21 cellular contexts compared by ENCODE assay signal in genomic region chr10:24249829-24250415, GRCh38. TPM values are rescaled to one million over a fixed set of nuclear protein-coding genes. Genes with fewer than 3 reads are reported as not detected.
DNase-seq lines count a peak whose midpoint lies in the region; ATAC-seq and TF ChIP-seq lines count a peak whose summit lies in the region.
"Had no signal": no experiment of that assay in that cellular context is flagged by ENCODE, and none has a peak within 500 bp of the region (broad histone marks: within the 10 kb centered on the region; RNA-seq: fewer than 3 reads in every experiment).

No MANE protein-coding gene starts in this region.

- H3K9ac ChIP-seq in SK-N-SH, result no peak overlapping the region

- H3K9me2 ChIP-seq in SK-N-SH, result no peaks in the 10 kb centered on the region

- H3K4me2 ChIP-seq in SK-N-SH, result no peak overlapping the region

- H3K36me3 Mint-ChIP-seq in activated T-helper 17 cell treated with anti-CD3 and anti-CD28 coated beads, Interleukin-2, amount 50 U/mL, for 72 hours (ENCODE audit: low read depth), result no peaks in the 10 kb centered on the region
- H3K36me3 Mint-ChIP-seq in nephron progenitor cell (ENCODE audit: low read depth) (peaks cover 10% of the 10 kb centered on the region), type B pancreatic cell (peaks cover 14% of the 10 kb centered on the region)
- H3K36me3 Mint-ChIP-seq: memory B cell had no signal

- H3K4me1 ChIP-seq in esophagus (ENCODE audit: control insufficient read depth in 2 of 2, insufficient read depth in 2 of 2, low read length in 1 of 2) (peaks cover 0 to 4% of the 10 kb centered on the region in 2 donors), SK-N-SH (ENCODE audit: control insufficient read depth in 1 of 2, insufficient read depth in 2 of 2, low read depth in 1 of 2, low read length in 1 of 2) (peaks cover 0 to 8% of the 10 kb centered on the region in 2 experiments; a peak in 1 of 4 replicates)
- H3K4me1 ChIP-seq: BE2C had no signal

- H3K4me3 Mint-ChIP-seq in activated T-helper 17 cell treated with anti-CD3 and anti-CD28 coated beads, Interleukin-2, amount 50 U/mL, for 72 hours, result no peak overlapping the region
- H3K4me3 Mint-ChIP-seq in nephron progenitor cell (no peak overlapping the region), type B pancreatic cell (peak overlapping the region; percentile 57)
- H3K4me3 Mint-ChIP-seq: memory B cell had no signal

- H3K27ac ChIP-seq in esophagus (ENCODE audit: low read depth in 2 of 2, low read length in 1 of 2) (peak overlapping the region; percentile 86 to 92), SK-N-SH (ENCODE audit: low read depth in 2 of 2, low read length in 1 of 2) (no peak overlapping the region)
- H3K27ac ChIP-seq: brain microvascular endothelial cell had no signal

- H3K27me3 Mint-ChIP-seq in activated T-helper 17 cell treated with anti-CD3 and anti-CD28 coated beads, Interleukin-2, amount 50 U/mL, for 72 hours, result peaks cover 10% of the 10 kb centered on the region
- H3K27me3 Mint-ChIP-seq in nephron progenitor cell (ENCODE audit: low read depth, poor library complexity), result peaks cover under 1% of the 10 kb centered on the region
- H3K27me3 Mint-ChIP-seq in type B pancreatic cell, result no peaks in the 10 kb centered on the region
- H3K27me3 Mint-ChIP-seq: memory B cell had no signal

- CTCF ChIA-PET in SK-N-SH (lab: Yijun Ruan, JAX), result interaction anchor here (1.2 kb wide), 1 partner anchor 10 kb away, joined by 3 read pairs; no protein-coding TSS in a partner anchor

- H4K20me1 ChIP-seq in SK-N-SH (ENCODE audit: insufficient read depth), result no peaks in the 10 kb centered on the region

- no peaks in the 10 kb centered on the region for H3K9me3 Mint-ChIP-seq in activated T-helper 17 cell treated with anti-CD3 and anti-CD28 coated beads, Interleukin-2, amount 50 U/mL, for 72 hours
- H3K9me3 Mint-ChIP-seq in nephron progenitor cell, result no peaks in the 10 kb centered on the region
- H3K9me3 Mint-ChIP-seq in type B pancreatic cell, result no peaks in the 10 kb centered on the region
- H3K9me3 Mint-ChIP-seq: memory B cell had no signal

- H3K36me3 ChIP-seq in esophagus (ENCODE audit: control insufficient read depth in 2 of 2, insufficient read depth in 2 of 2, low read length in 1 of 2), result no peaks in the 10 kb centered on the region
- no peaks in the 10 kb centered on the region for H3K36me3 ChIP-seq in SK-N-SH (replicated peaks in 1 of 2; ENCODE audit: control insufficient read depth in 1 of 2, insufficient read depth in 2 of 2, low read length in 1 of 2)
- H3K36me3 ChIP-seq: BE2C, brain microvascular endothelial cell, MG63, tibial nerve had no signal

- ATAC-seq in activated T-helper 17 cell treated with anti-CD3 and anti-CD28 coated beads, Interleukin-2, amount 50 U/mL, for 72 hours (replicated peaks), result peak; percentile 11
- ATAC-seq in GM21526 (IDR thresholded peaks at IDR 0.05; ENCODE audit: low FRiP score, unreplicated experiment) (no peak), GM18505 (IDR thresholded peaks at IDR 0.05; ENCODE audit: unreplicated experiment) (no peak)

- DNase-seq in nephron progenitor cell (no peak), type B pancreatic cell (ENCODE audit: extremely low spot score, unreplicated experiment) (no peak), SK-N-SH (no peak)
- DNase-seq: activated CD8-positive, alpha-beta memory T cell treated with anti-CD3 and anti-CD28 coated beads, Interleukin-2, amount 50 U/mL, for 4 hours; activated naive CD4-positive, alpha-beta T cell; BE2C; brain microvascular endothelial cell; DMS 273 treated with DMSO at 0.1 percent for 48 hours; foreskin fibroblast; MG63; NCI-H187; NCI-H510A; SHP77 treated with DMSO at 0.1 percent for 48 hours; stimulated activated CD4-positive, alpha-beta T cell treated with anti-CD3 and anti-CD28 coated beads, Interleukin-4, amount 100 ng/mL, for 4 hours; T-helper 2 cell had no signal

- no peaks in the 10 kb centered on the region for H3K4me1 Mint-ChIP-seq in activated T-helper 17 cell treated with anti-CD3 and anti-CD28 coated beads, Interleukin-2, amount 50 U/mL, for 72 hours
- H3K4me1 Mint-ChIP-seq in nephron progenitor cell, result peaks cover 38% of the 10 kb centered on the region
- peaks cover 52% of the 10 kb centered on the region for H3K4me1 Mint-ChIP-seq in type B pancreatic cell (ENCODE audit: unreplicated experiment)
- H3K4me1 Mint-ChIP-seq: memory B cell had no signal

- no peak for TF ChIP-seq EP300 in SK-N-SH (IDR thresholded peaks at IDR 0.05; ENCODE audit: borderline replicate concordance in 1 of 2, low read depth in 1 of 2, low read length in 1 of 2)

- TF ChIP-seq CTCF in nephron progenitor cell (IDR thresholded peaks at IDR 0.05) (no peak), type B pancreatic cell (conservative IDR thresholded peaks at IDR 0.05) (no peak), SK-N-SH (IDR thresholded peaks at IDR 0.05) (no peak)

- no peak overlapping the region for H3K27ac Mint-ChIP-seq in activated T-helper 17 cell treated with anti-CD3 and anti-CD28 coated beads, Interleukin-2, amount 50 U/mL, for 72 hours
- peak overlapping the region; percentile 48 for H3K27ac Mint-ChIP-seq in nephron progenitor cell
- peak overlapping the region; percentile 76 for H3K27ac Mint-ChIP-seq in type B pancreatic cell
- H3K27ac Mint-ChIP-seq: memory B cell had no signal

- H3K4me3 ChIP-seq in esophagus (ENCODE audit: low read depth in 1 of 2, low read length in 2 of 2) (no peak overlapping the region), SK-N-SH (ENCODE audit: low read depth in 2 of 2, low read length in 1 of 2) (no peak overlapping the region)
- H3K4me3 ChIP-seq: MG63, tibial nerve had no signal

- TF ChIP-seq RAD21 in SK-N-SH (IDR thresholded peaks at IDR 0.05; ENCODE audit: low read length), result no peak

- WGBS in esophagus, 2 donors, result 52 to 68% methylated on average over 9 of the region's 9 CpGs
- 86% methylated on average over 9 of the region's 9 CpGs for WGBS in SK-N-SH (ENCODE audit: low lambda C conversion rate)

- H3K27me3 ChIP-seq in esophagus (ENCODE audit: control insufficient read depth in 1 of 2, insufficient read depth in 2 of 2, low read length in 2 of 2) (no peaks in the 10 kb centered on the region), SK-N-SH (ENCODE audit: insufficient read depth) (no peaks in the 10 kb centered on the region)
- H3K27me3 ChIP-seq: BE2C, brain microvascular endothelial cell, MG63, tibial nerve had no signal

- TF ChIP-seq POLR2A in GM18505 (IDR thresholded peaks at IDR 0.05; ENCODE audit: borderline replicate concordance, extremely low read depth, insufficient read depth, insufficient read length), result no peak

- no peaks in the 10 kb centered on the region for H3K9me3 ChIP-seq in esophagus (ENCODE audit: control insufficient read depth in 2 of 2, insufficient read depth in 1 of 2, low read depth in 1 of 2, low read length in 1 of 2)
- no peaks in the 10 kb centered on the region for H3K9me3 ChIP-seq in SK-N-SH
- H3K9me3 ChIP-seq: BE2C, MG63, tibial nerve had no signal

- H3F3A ChIP-seq in SK-N-SH (replicated peaks; ENCODE audit: insufficient read depth), result peaks cover 6% of the 10 kb centered on the region

- POLR2A ChIA-PET in SK-N-SH (lab: Yijun Ruan, JAX), result no interaction called here

- no peaks in the 10 kb centered on the region for H3K79me2 ChIP-seq in SK-N-SH (ENCODE audit: insufficient read depth)

- H2AFZ ChIP-seq in SK-N-SH (ENCODE audit: low read depth), result no peak overlapping the region

TF ChIP-seq in SK-N-SH, 30 proteins besides CTCF, POLR2A, EP300 and RAD21 (continues in another document):
- TF ChIP-seq ELF1 (IDR thresholded peaks at IDR 0.05) (no peak), CHD2 (IDR thresholded peaks at IDR 0.05; ENCODE audit: low read length, partially characterized antibody) (no peak), RXRA (IDR thresholded peaks at IDR 0.05; ENCODE audit: borderline replicate concordance, low read depth) (no peak), POLR2AphosphoS5 (IDR thresholded peaks at IDR 0.05; ENCODE audit: low read depth, low read length) (no peak), FOSL2 (IDR thresholded peaks at IDR 0.05; ENCODE audit: borderline replicate concordance, low read depth) (no peak), PBX3 (IDR thresholded peaks at IDR 0.05) (no peak), MEF2A (IDR thresholded peaks at IDR 0.05; ENCODE audit: borderline replicate concordance, low read depth) (no peak), USF2 (IDR thresholded peaks at IDR 0.05; ENCODE audit: borderline replicate concordance, low read depth, low read length) (no peak), TCF12 (IDR thresholded peaks at IDR 0.05) (no peak), MAX (IDR thresholded peaks at IDR 0.05; ENCODE audit: low read depth) (no peak), JUND (IDR thresholded peaks at IDR 0.05) (no peak)

RNA-seq across cellular contexts. Expression of gene KIAA1217, which starts 41.0 kb away (rescaled TPM):
- total RNA-seq in activated T-helper 17 cell treated with anti-CD3 and anti-CD28 coated beads, Interleukin-2, amount 50 U/mL, for 72 hours, result 1 to 10 TPM; 2.1 to 2.6 TPM
- 10 to 100 TPM; 18.3 to 22.2 TPM for polyA plus RNA-seq in esophagus
- total RNA-seq in type B pancreatic cell (ENCODE audit: low replicate concordance), result 73.2 and 99.0 TPM in 2 replicates
- polyA plus RNA-seq in SK-N-SH (2012; rRNA removed), result 4.2 and 7.2 TPM in 2 replicates
- polyA plus RNA-seq in SK-N-SH (2012; cell fraction: cytosol; rRNA removed), result 4.4 and 5.3 TPM in 2 replicates
- polyA plus RNA-seq in SK-N-SH (2012; cell fraction: nucleus; rRNA removed), result 15.2 and 19.9 TPM in 2 replicates

Comparison
In these comparisons a context has a peak if more than half of its experiments do, and no peak if none do; other contexts are left out.
1. H3K27ac ChIP-seq: peak in esophagus (2 of 2); none in SK-N-SH (0 of 2).
2. RNA of gene KIAA1217, which starts 41.0 kb away (total RNA-seq): 73.2 to 99.0 TPM in type B pancreatic cell; 2.1 to 2.6 TPM in activated T-helper 17 cell treated with anti-CD3 and anti-CD28 coated beads, Interleukin-2, amount 50 U/mL, for 72 hours; every median in the first group is over 10 times any median in the second.